Comparison of ENCODE assay signal across 16 cellular contexts in genomic region chr9:3912260-3912659, GRCh38.
"Had no signal": no experiment of that assay in that cellular context is flagged by ENCODE, and none has a peak within 500 bp of the region (broad histone marks: within the 10 kb centered on the region; RNA-seq: fewer than 3 reads in every experiment).

No MANE protein-coding gene starts in this region.

- H3K4me1 ChIP-seq: psoas muscle, sigmoid colon had no signal

- H3K9me3 Mint-ChIP-seq: activated B cell treated with CpG ODN at 0.5 μM for 24 hours; activated CD4-positive, alpha-beta T cell treated with anti-CD3 and anti-CD28 coated beads, Interleukin-2, amount 10 ng/mL, durations not matched to agents 24 days and 14 days; natural killer cell treated with Interleukin-12 subunit alpha and Interleukin-12 subunit beta and Interleukin-15 and Interleukin-18, amount 100 ng/mL, for 72 hours; stimulated activated effector memory CD8-positive, alpha-beta T cell treated with anti-CD3 and anti-CD28 coated beads, Interleukin-12 subunit alpha, Interleukin-12 subunit beta, amount 100 ng/mL, for 72 hours had no signal

- H3K4me3 Mint-ChIP-seq: activated B cell treated with CpG ODN at 0.5 μM for 24 hours; activated CD4-positive, alpha-beta T cell treated with anti-CD3 and anti-CD28 coated beads, Interleukin-2, amount 10 ng/mL, durations not matched to agents 24 days and 14 days; activated naive CD8-positive, alpha-beta T cell; natural killer cell treated with Interleukin-12 subunit alpha and Interleukin-12 subunit beta and Interleukin-15 and Interleukin-18, amount 100 ng/mL, for 72 hours; stimulated activated effector memory CD8-positive, alpha-beta T cell treated with anti-CD3 and anti-CD28 coated beads, Interleukin-12 subunit alpha, Interleukin-12 subunit beta, amount 100 ng/mL, for 72 hours; T-helper 2 cell treated with Interferon-gamma antibody and Interleukin-4, amounts not matched to agents 5 μg/mL and 100 μg/mL, for 36 hours had no signal

- H3K27ac Mint-ChIP-seq: activated B cell treated with CpG ODN at 0.5 μM for 24 hours; activated CD4-positive, alpha-beta T cell treated with anti-CD3 and anti-CD28 coated beads, Interleukin-2, amount 10 ng/mL, durations not matched to agents 24 days and 14 days; activated naive CD8-positive, alpha-beta T cell; natural killer cell treated with Interleukin-12 subunit alpha and Interleukin-12 subunit beta and Interleukin-15 and Interleukin-18, amount 100 ng/mL, for 72 hours; stimulated activated effector memory CD8-positive, alpha-beta T cell treated with anti-CD3 and anti-CD28 coated beads, Interleukin-12 subunit alpha, Interleukin-12 subunit beta, amount 100 ng/mL, for 72 hours; T-helper 2 cell treated with Interferon-gamma antibody and Interleukin-4, amounts not matched to agents 5 μg/mL and 100 μg/mL, for 36 hours had no signal

- H3K9me3 ChIP-seq: psoas muscle, sigmoid colon had no signal

- H3K27me3 Mint-ChIP-seq: activated CD4-positive, alpha-beta T cell treated with anti-CD3 and anti-CD28 coated beads, Interleukin-2, amount 10 ng/mL, durations not matched to agents 24 days and 14 days; activated naive CD8-positive, alpha-beta T cell had no signal

- DNase-seq: activated B cell treated with CpG ODN at 0.5 μM for 24 hours; activated CD4-positive, alpha-beta T cell treated with anti-CD3 and anti-CD28 coated beads, Interleukin-2, amount 10 ng/mL, durations not matched to agents 24 days and 14 days; activated gamma-delta T cell treated with Interleukin-2 at 50 U/mL for 16 hours; anterior cingulate cortex; caudate nucleus; effector memory CD4-positive, alpha-beta T cell; foreskin melanocyte; occipital lobe; psoas muscle; sigmoid colon; stimulated activated CD4-positive, alpha-beta T cell treated with anti-CD3 and anti-CD28 coated beads, Interleukin-12 subunit alpha, Interleukin-12 subunit beta, amount 100 ng/mL, for 4 hours; stimulated activated CD4-positive, alpha-beta T cell treated with anti-CD3 and anti-CD28 coated beads, Interleukin-2, amount 100 ng/mL, for 24 hours had no signal

- H3K4me3 ChIP-seq: psoas muscle, sigmoid colon had no signal

- H3K36me3 ChIP-seq: sigmoid colon had no signal

- H3K27ac ChIP-seq: psoas muscle, sigmoid colon had no signal

- H3K36me3 Mint-ChIP-seq: activated naive CD8-positive, alpha-beta T cell; natural killer cell treated with Interleukin-12 subunit alpha and Interleukin-12 subunit beta and Interleukin-15 and Interleukin-18, amount 100 ng/mL, for 72 hours; stimulated activated effector memory CD8-positive, alpha-beta T cell treated with anti-CD3 and anti-CD28 coated beads, Interleukin-12 subunit alpha, Interleukin-12 subunit beta, amount 100 ng/mL, for 72 hours had no signal

- H3K4me1 Mint-ChIP-seq: activated B cell treated with CpG ODN at 0.5 μM for 24 hours; stimulated activated effector memory CD8-positive, alpha-beta T cell treated with anti-CD3 and anti-CD28 coated beads, Interleukin-12 subunit alpha, Interleukin-12 subunit beta, amount 100 ng/mL, for 72 hours had no signal

- H3K27me3 ChIP-seq: sigmoid colon had no signal
